9 cellular contexts compared by ENCODE assay signal in genomic region chr1:233614173-233614742, GRCh38. TPM values are rescaled to one million over a fixed set of nuclear protein-coding genes. Genes with fewer than 3 reads are reported as not detected.
DNase-seq lines count a peak whose midpoint lies in the region; TF ChIP-seq lines count a peak whose summit lies in the region.
"Had no signal": no experiment of that assay in that cellular context is flagged by ENCODE, and none has a peak within 500 bp of the region (broad histone marks: within the 10 kb centered on the region; RNA-seq: fewer than 3 reads in every experiment).

No MANE protein-coding gene starts in this region.

- no peak overlapping the region for H3K27ac ChIP-seq in H9 (ENCODE audit: insufficient read length, low read depth, low read length)
- H3K27ac ChIP-seq in Peyer's patch: peak overlapping the region in 3 of 4 donors; percentile 76 to 84 (median 78)
- H3K27ac ChIP-seq in epithelial cell of prostate: peak overlapping the region; percentile 93

- H4K5ac ChIP-seq in H9 (ENCODE audit: insufficient read length, low read depth, low read length): no peak overlapping the region

- WGBS in H9 (ENCODE audit: extremely low coverage, insufficient read length, low lambda C conversion rate): no CpG with 5 or more reads among the region's 43 CpGs

- H3K27me3 ChIP-seq in H9 (ENCODE audit: insufficient read depth, low read length) (peaks cover 3% of the 10 kb centered on the region; the same call in 1 of the 2 replicates), Peyer's patch (no peaks in the 10 kb centered on the region), mucosa of stomach (ENCODE audit: control insufficient read depth, insufficient read depth, low read length) (no peaks in the 10 kb centered on the region)

- H3K36me3 ChIP-seq in Peyer's patch: no peaks in the 10 kb centered on the region
- H3K36me3 ChIP-seq in mucosa of stomach (ENCODE audit: control insufficient read depth, insufficient read depth, low read length): no peaks in the 10 kb centered on the region

- peak overlapping the region; percentile 42 to 87 (median 60); a peak in 4 of 7 replicates for H3K27ac Mint-ChIP-seq in H9

- H3K9ac ChIP-seq in H9 (ENCODE audit: extremely low read depth, insufficient read length, low read length): peak overlapping the region; percentile 63
- H3K9ac ChIP-seq in mucosa of stomach (ENCODE audit: low read length): peak overlapping the region; percentile 99

- no peak overlapping the region for H3K23ac ChIP-seq in H9 (ENCODE audit: insufficient read length, low read depth, low read length)

- no peak overlapping the region for H4K91ac ChIP-seq in H9 (ENCODE audit: insufficient read length, low read depth, low read length)

- H3K9me3 ChIP-seq in H9 (ENCODE audit: control insufficient read depth, low read depth, low read length) (no peaks in the 10 kb centered on the region), Peyer's patch (no peaks in the 10 kb centered on the region), mucosa of stomach (ENCODE audit: control insufficient read depth, low read length) (no peaks in the 10 kb centered on the region)

- H3K14ac ChIP-seq in H9 (ENCODE audit: insufficient read depth, low read length): peak overlapping the region; percentile 82

- no peak overlapping the region for H3K56ac ChIP-seq in H9 (ENCODE audit: insufficient read length, low read depth, low read length)

- peaks cover 40% of the 10 kb centered on the region for H3K27me3 Mint-ChIP-seq in H9 (ENCODE audit: low read depth)

- H3K79me1 ChIP-seq in H9 (ENCODE audit: insufficient read depth, low read depth, low read length, poor library complexity, severe bottlenecking): no peaks in the 10 kb centered on the region

- no peaks in the 10 kb centered on the region; a peak in 1 of 5 replicates for H3K9me3 Mint-ChIP-seq in H9

- peaks cover 26 to 30% of the 10 kb centered on the region in 2 experiments for H3K4me1 Mint-ChIP-seq in H9

- H3K4me2 ChIP-seq in H9 (ENCODE audit: insufficient read depth, insufficient read length, low read length): peak overlapping the region; percentile 93

- peak; percentile 70 for DNase-seq in NCI-H2227 (lab: John Stamatoyannopoulos, UW; ENCODE audit: unreplicated experiment)
- no peak for DNase-seq in NCI-H2227 treated with DMSO at 0.1 percent for 48 hours (lab: John Stamatoyannopoulos, UW)
- DNase-seq in H9: peak; percentile 70
- DNase-seq in Peyer's patch: peak in 1 of 3 donors; percentile 54
- no peak for DNase-seq in epithelial cell of prostate (ENCODE audit: low read depth, low spot score)
- DNase-seq in AML-193 (lab: John Stamatoyannopoulos, UW): no peak
- no peak for DNase-seq in activated CD4-positive, CD25-positive, alpha-beta regulatory T cell (lab: John Stamatoyannopoulos, UW)
- DNase-seq: DND-41 had no signal

- H3K4me3 Mint-ChIP-seq in H9: peak overlapping the region; percentile 87 to 94

- no peak for TF ChIP-seq POLR2A in Peyer's patch (IDR thresholded peaks at IDR 0.05)

- H3K4ac ChIP-seq in H9 (ENCODE audit: low read depth, low read length): no peak overlapping the region

- no peak overlapping the region for H2AK5ac ChIP-seq in H9 (ENCODE audit: insufficient read length, low read length)

- H2AFZ ChIP-seq in H9 (ENCODE audit: low read length): no peak overlapping the region

- H4K8ac ChIP-seq in H9 (replicated peaks; ENCODE audit: insufficient read length, low read depth, low read length): no peak overlapping the region

- no peak overlapping the region for H2BK20ac ChIP-seq in H9 (ENCODE audit: low read depth, low read length, poor library complexity, severe bottlenecking)

- no peak overlapping the region for H2BK12ac ChIP-seq in H9 (ENCODE audit: insufficient read length, low read depth, low read length)

- no peaks in the 10 kb centered on the region for H3K79me2 ChIP-seq in H9 (ENCODE audit: insufficient read depth, low read length)

- H2BK15ac ChIP-seq in H9 (ENCODE audit: low read depth, low read length): no peak overlapping the region

- H4K20me1 ChIP-seq in H9 (ENCODE audit: control insufficient read depth, insufficient read depth, insufficient read length): no peaks in the 10 kb centered on the region

- peaks cover 5 to 21% (median 18%) of the 10 kb centered on the region in 3 experiments for H3K36me3 Mint-ChIP-seq in H9 (ENCODE audit: insufficient read depth in 1 of 3, low read depth in 3 of 3)

- H3K18ac ChIP-seq in H9 (ENCODE audit: insufficient read length, low read depth, low read length): peak overlapping the region; percentile 76

- TF ChIP-seq CTCF in H9 (conservative IDR thresholded peaks at IDR 0.05) (no peak), Peyer's patch (IDR thresholded peaks at IDR 0.05) (no peak)

- H3K23me2 ChIP-seq in H9 (ENCODE audit: insufficient read length, low read depth, low read length, poor library complexity, severe bottlenecking): peaks cover 12% of the 10 kb centered on the region

- H2BK120ac ChIP-seq in H9 (ENCODE audit: low read depth, low read length, poor library complexity, severe bottlenecking): no peak overlapping the region

- H2BK5ac ChIP-seq in H9 (ENCODE audit: insufficient read length, low read length): no peak overlapping the region

- H3K4me3 ChIP-seq in Peyer's patch: peak overlapping the region; percentile 29 to 70 (median 56)
- peak overlapping the region; percentile 71 for H3K4me3 ChIP-seq in mucosa of stomach (ENCODE audit: low read length)

- no peak overlapping the region for H3T11ph ChIP-seq in H9 (ENCODE audit: low read length)

- no peaks in the 10 kb centered on the region for H3K4me1 ChIP-seq in H9 (ENCODE audit: insufficient read depth, low read length)
- peaks cover 0 to 5% (median 0%) of the 10 kb centered on the region in 4 donors for H3K4me1 ChIP-seq in Peyer's patch
- no peaks in the 10 kb centered on the region for H3K4me1 ChIP-seq in mucosa of stomach (ENCODE audit: control insufficient read depth, insufficient read depth, low read length)

RNA-seq across cellular contexts. Expression of gene KCNK1, which starts 0.4 kb away (rescaled TPM):
- total RNA-seq in H9 (2021) (9.3 and 9.9 TPM in 2 replicates), Peyer's patch (10 to 100 TPM in 3 of 4 donors, not detected in 1; 17.2 to 22.2 (median 17.2) TPM)

Comparison
In these comparisons a context has a peak if more than half of its experiments do, and no peak if none do; other contexts are left out.
1. DNase-seq: peak in NCI-H2227 (single experiment) and H9 (single experiment); none in NCI-H2227 treated with DMSO at 0.1 percent for 48 hours (single experiment), epithelial cell of prostate (single experiment), AML-193 (0 of 2) and activated CD4-positive, CD25-positive, alpha-beta regulatory T cell (0 of 4).